1 cellular context compared by ENCODE assay signal in the genomic region with DNA sequence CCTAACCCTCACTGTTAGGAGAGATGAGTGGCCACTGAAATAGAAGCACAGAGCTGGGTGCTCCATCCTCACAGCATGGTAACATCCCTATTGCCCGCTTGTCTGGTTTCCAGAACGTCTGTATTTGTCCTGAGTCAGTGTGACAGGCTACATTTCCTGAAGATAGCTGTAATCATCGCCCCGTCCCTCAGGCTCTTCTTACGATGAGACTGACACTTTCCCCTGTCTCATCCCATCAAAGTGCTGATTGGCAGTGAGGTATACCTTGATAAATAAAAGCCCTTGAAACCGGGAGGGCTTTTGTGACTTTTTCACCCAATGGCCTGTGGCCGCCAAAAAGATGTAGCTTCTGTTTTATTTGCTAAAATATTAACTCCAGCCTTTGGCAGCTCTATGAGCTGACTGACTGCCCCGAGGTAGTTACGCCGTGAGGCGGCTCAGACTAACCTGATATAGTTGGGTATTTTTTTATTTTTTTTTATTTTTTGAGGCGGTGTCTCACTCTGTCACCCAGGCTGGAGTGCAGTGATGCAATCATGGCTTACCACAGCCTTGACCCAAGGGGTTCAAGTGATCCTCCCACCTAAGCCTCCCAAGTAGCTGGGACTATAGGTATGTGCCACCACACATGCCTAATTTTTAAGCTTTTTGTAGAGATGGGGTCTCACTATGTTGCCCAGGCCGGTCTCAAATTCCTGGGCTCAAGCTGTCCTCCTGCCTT.
TF ChIP-seq lines count a peak whose summit lies in the region.

No MANE protein-coding gene starts in this region.

TF ChIP-seq in WTC11, 78 proteins besides CTCF, POLR2A, EP300 and RAD21 (continued from another document):
- TF ChIP-seq, protein P1, sequence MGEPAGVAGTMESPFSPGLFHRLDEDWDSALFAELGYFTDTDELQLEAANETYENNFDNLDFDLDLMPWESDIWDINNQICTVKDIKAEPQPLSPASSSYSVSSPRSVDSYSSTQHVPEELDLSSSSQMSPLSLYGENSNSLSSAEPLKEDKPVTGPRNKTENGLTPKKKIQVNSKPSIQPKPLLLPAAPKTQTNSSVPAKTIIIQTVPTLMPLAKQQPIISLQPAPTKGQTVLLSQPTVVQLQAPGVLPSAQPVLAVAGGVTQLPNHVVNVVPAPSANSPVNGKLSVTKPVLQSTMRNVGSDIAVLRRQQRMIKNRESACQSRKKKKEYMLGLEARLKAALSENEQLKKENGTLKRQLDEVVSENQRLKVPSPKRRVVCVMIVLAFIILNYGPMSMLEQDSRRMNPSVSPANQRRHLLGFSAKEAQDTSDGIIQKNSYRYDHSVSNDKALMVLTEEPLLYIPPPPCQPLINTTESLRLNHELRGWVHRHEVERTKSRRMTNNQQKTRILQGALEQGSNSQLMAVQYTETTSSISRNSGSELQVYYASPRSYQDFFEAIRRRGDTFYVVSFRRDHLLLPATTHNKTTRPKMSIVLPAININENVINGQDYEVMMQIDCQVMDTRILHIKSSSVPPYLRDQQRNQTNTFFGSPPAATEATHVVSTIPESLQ (CRISPR knock-in tag; IDR thresholded peaks at IDR 0.05), result no peak
